8 cellular contexts compared by ENCODE assay signal in the genomic region with DNA sequence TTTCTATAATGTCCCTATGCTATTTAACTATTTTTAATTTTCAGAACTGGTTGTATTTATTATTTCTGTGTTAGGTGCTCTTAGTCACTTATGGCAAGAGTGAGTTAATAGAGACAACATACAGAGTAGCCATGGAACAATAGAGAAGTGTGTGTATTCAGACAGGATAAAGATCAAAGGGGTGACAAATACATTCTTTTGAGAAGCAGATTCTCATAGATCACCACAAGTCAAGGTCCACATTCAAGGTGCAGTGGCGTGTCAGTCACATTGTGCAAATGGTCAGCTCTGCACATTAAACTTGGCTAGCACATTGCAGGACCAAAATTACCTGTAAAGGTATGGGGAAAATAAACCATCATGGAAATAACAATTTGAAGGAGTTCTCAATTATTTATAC.
A peak's percentile ranks its signal among the peaks of the same experiment; 100 is the strongest.
DNase-seq lines count a peak whose midpoint lies in the region; ATAC-seq, FAIRE-seq and TF ChIP-seq lines count a peak whose summit lies in the region.
"Not testable (repeated sequence)": the region's sequence is repeated elsewhere in the genome, so short reads cannot be mapped to it uniquely, and the experiment has no call there.

No MANE protein-coding gene starts in this region.

- not testable (repeated sequence) for H3F3A ChIP-seq in MM.1S (ENCODE audit: insufficient read depth, low read length)

- not testable (repeated sequence) for H2BK120ac ChIP-seq in H1 (replicated peaks; ENCODE audit: low read depth, low read length)

- not testable (repeated sequence) for BruUV-seq in Caco-2 (replicated peaks; lab: Mats Ljungman, UMichigan); HepG2 (replicated peaks; lab: Mats Ljungman, UMichigan)

- H3K4me3 ChIP-seq in Caco-2 (ENCODE audit: low read depth, low read length); MM.1S (ENCODE audit: low read length); H1 (ENCODE audit: extremely low read depth in 1 of 4, insufficient read depth in 2 of 4, low read depth in 3 of 4, low read length in 4 of 4); HepG2 (replicated peaks in 1 of 3; ENCODE audit: insufficient read depth in 1 of 3, low read depth in 2 of 3, low read length in 3 of 3): not testable (repeated sequence)

- not testable (repeated sequence) for H3K4ac ChIP-seq in H1 (replicated peaks; ENCODE audit: insufficient read length, low read depth, low read length)

- not testable (repeated sequence) for H4K5ac ChIP-seq in H1 (ENCODE audit: insufficient read length, low read depth, low read length)

- not testable (repeated sequence) for H4K20me1 ChIP-seq in MM.1S (ENCODE audit: insufficient read depth, low read length); H1 (replicated peaks in 1 of 2; ENCODE audit: control insufficient read depth in 1 of 2, insufficient read depth in 2 of 2, low read length in 2 of 2); HepG2 (ENCODE audit: insufficient read depth, low read length)

- H3K27me3 ChIP-seq in Caco-2 (replicated peaks; ENCODE audit: control insufficient read depth, insufficient read depth, low read length); MM.1S (replicated peaks; ENCODE audit: insufficient read depth, low read length); H1 (replicated peaks in 1 of 4; ENCODE audit: control insufficient read depth in 3 of 4, extremely low read depth in 1 of 4, insufficient read depth in 3 of 4, low read length in 3 of 4); HepG2 (ENCODE audit: control insufficient read depth in 1 of 2, insufficient read depth in 2 of 2, low read length in 2 of 2): not testable (repeated sequence)

- H3K56ac ChIP-seq in H1 (replicated peaks; ENCODE audit: insufficient read length, low read depth, low read length): not testable (repeated sequence)

- not testable (repeated sequence) for TF ChIP-seq RAD21 in H1 (IDR thresholded peaks at IDR 0.05 in 1 of 2, conservative IDR thresholded peaks at IDR 0.05 in 1 of 2; ENCODE audit: low read depth in 2 of 2, low read length in 2 of 2); HepG2 (CRISPR knock-in tag; IDR thresholded peaks at IDR 0.05)

- not testable (repeated sequence) for H3K9me3 ChIP-seq in Caco-2; MM.1S (replicated peaks; ENCODE audit: insufficient read depth, low read length); H1 (ENCODE audit: insufficient read depth in 2 of 2, low read depth in 1 of 2, low read length in 1 of 2); HepG2 (ENCODE audit: low read length)

- WGBS in H1 (ENCODE audit: extremely low coverage in 1 of 2, insufficient coverage in 1 of 2, insufficient read length in 1 of 2, insufficient replicate concordance in 2 of 2, low coverage in 1 of 2, low lambda C conversion rate in 2 of 2, missing lambda C conversion rate in 1 of 2), 2 experiments: 89% methylated on average over 1 of the region's 1 CpG; no CpG with 5 or more reads in 1 of the 2 experiments
- WGBS in HepG2 (ENCODE audit: low lambda C conversion rate): 0% methylated on average over 1 of the region's 1 CpG

- peak; percentile 46 to 55 for DNase-seq in Caco-2
- DNase-seq in GM12891 (ENCODE audit: insufficient read length, low spot score); HTR-8/SVneo (ENCODE audit: insufficient read length, low spot score); H1 (ENCODE audit: low read depth in 1 of 2, low spot score in 2 of 2); urothelium cell line (ENCODE audit: low spot score): not testable (repeated sequence)
- DNase-seq in MM.1S: peak; percentile 5
- peak; percentile 70 for DNase-seq in SW480 (ENCODE audit: low spot score)
- DNase-seq in HepG2 (ENCODE audit: low spot score): peak; percentile 64

- not testable (repeated sequence) for H2BK15ac ChIP-seq in H1 (ENCODE audit: low read length)

- TF ChIP-seq CTCF in Caco-2 (IDR thresholded peaks at IDR 0.05; ENCODE audit: insufficient read depth in 1 of 2, low read depth in 1 of 2, low read length in 1 of 2, severe bottlenecking in 1 of 2, unreplicated experiment in 1 of 2); MM.1S (IDR thresholded peaks at IDR 0.05; ENCODE audit: low read length); H1 (IDR thresholded peaks at IDR 0.05; ENCODE audit: control extremely low read depth in 1 of 3, insufficient read depth in 1 of 3, low read depth in 1 of 3, low read length in 3 of 3); HepG2 (CRISPR knock-in tag; IDR thresholded peaks at IDR 0.05): not testable (repeated sequence)

- H3K23ac ChIP-seq in H1 (ENCODE audit: insufficient read length): not testable (repeated sequence)

- H3K4me2 ChIP-seq in MM.1S (ENCODE audit: low read depth, low read length); H1 (ENCODE audit: insufficient read depth in 1 of 2, low read depth in 2 of 2, low read length in 2 of 2); HepG2 (ENCODE audit: low read depth, low read length): not testable (repeated sequence)

- H3K4me1 Mint-ChIP-seq in Caco-2 (ENCODE audit: low read depth, unreplicated experiment): not testable (repeated sequence)

- not testable (repeated sequence) for H2BK20ac ChIP-seq in H1 (ENCODE audit: low read length)

- H3K79me1 ChIP-seq in H1 (ENCODE audit: low read depth, low read length): not testable (repeated sequence)

- in situ Hi-C loops in HepG2 (cut with HindIII; ENCODE audit: extremely low pct_ligation_motif_present, low pct_unique_long_range_greater_than_20kb): not testable (repeated sequence)

- H2BK5ac ChIP-seq in H1 (ENCODE audit: low read depth, low read length): not testable (repeated sequence)

- not testable (repeated sequence) for H3K9me3 Mint-ChIP-seq in Caco-2 (ENCODE audit: unreplicated experiment)

- not testable (repeated sequence) for H3K18ac ChIP-seq in H1 (ENCODE audit: extremely low read depth, low read length)

- H2BK12ac ChIP-seq in H1 (ENCODE audit: low read depth, low read length): not testable (repeated sequence)

- TF ChIP-seq POLR2A in GM12891 (IDR thresholded peaks at IDR 0.05; ENCODE audit: low read depth, low read length); H1 (IDR thresholded peaks at IDR 0.05; ENCODE audit: control extremely low read depth in 1 of 2, low read depth in 2 of 2, low read length in 2 of 2); HepG2 (IDR thresholded peaks at IDR 0.05; ENCODE audit: insufficient read depth in 1 of 2, low read depth in 2 of 2, low read length in 2 of 2): not testable (repeated sequence)

- ATAC-seq in HepG2: peak; percentile 92

- not testable (repeated sequence) for H3K36me3 Mint-ChIP-seq in Caco-2 (ENCODE audit: insufficient read depth, unreplicated experiment)

- H3K4me3 Mint-ChIP-seq in Caco-2 (ENCODE audit: unreplicated experiment): not testable (repeated sequence)

- H3K4me1 ChIP-seq in Caco-2; MM.1S (ENCODE audit: low read length); H1 (replicated peaks in 1 of 4; ENCODE audit: control insufficient read depth in 3 of 4, insufficient read depth in 4 of 4, low read length in 3 of 4); HepG2 (ENCODE audit: insufficient read depth, low read length): not testable (repeated sequence)

- H3K27ac ChIP-seq in MM.1S (ENCODE audit: low read length); H1 (ENCODE audit: low read depth, low read length); HepG2 (ENCODE audit: extremely low read length, insufficient read depth, low read length): not testable (repeated sequence)

- not testable (repeated sequence) for H3K23me2 ChIP-seq in H1 (ENCODE audit: low read depth, low read length)

- H4K91ac ChIP-seq in H1 (replicated peaks; ENCODE audit: insufficient read length, low read length): not testable (repeated sequence)

- not testable (repeated sequence) for H3K14ac ChIP-seq in H1 (ENCODE audit: insufficient read length)

- H3K9ac ChIP-seq in MM.1S (ENCODE audit: low read length); H1 (replicated peaks in 1 of 4; ENCODE audit: extremely low read depth in 1 of 4, low read depth in 3 of 4, low read length in 3 of 4); HepG2 (ENCODE audit: insufficient read depth, low read depth, low read length): not testable (repeated sequence)

- not testable (repeated sequence) for H3K9me2 ChIP-seq in MM.1S (replicated peaks; ENCODE audit: insufficient read depth, low read length)

- not testable (repeated sequence) for H4K8ac ChIP-seq in H1 (ENCODE audit: extremely low read depth, insufficient read depth, low read length)

- FAIRE-seq in GM12891 (lab: Jason Lieb, UNC) (peak; percentile 5), HTR-8/SVneo (lab: Jason Lieb, UNC) (peak; percentile 80), H1 (lab: Jason Lieb, UNC) (peak; percentile 42), urothelium cell line (lab: Jason Lieb, UNC) (peak; percentile 75)
- not testable (repeated sequence) for FAIRE-seq in HepG2 (lab: Jason Lieb, UNC)

- not testable (repeated sequence) for H3K27ac Mint-ChIP-seq in Caco-2 (ENCODE audit: unreplicated experiment)

- not testable (repeated sequence) for TF ChIP-seq EP300 in H1 (IDR thresholded peaks at IDR 0.05; ENCODE audit: borderline replicate concordance in 1 of 2, low read depth in 2 of 2, low read length in 2 of 2); HepG2 (IDR thresholded peaks at IDR 0.05; ENCODE audit: low read depth in 2 of 2, low read length in 2 of 2); HepG2 (CRISPR knock-in tag; IDR thresholded peaks at IDR 0.05; ENCODE audit: borderline replicate concordance)

- H3K27me3 Mint-ChIP-seq in Caco-2 (ENCODE audit: insufficient read depth, unreplicated experiment): not testable (repeated sequence)

- H3K79me2 ChIP-seq in MM.1S (ENCODE audit: low read length); H1 (ENCODE audit: control insufficient read depth in 1 of 2, insufficient read depth in 2 of 2, low read length in 2 of 2); HepG2 (ENCODE audit: insufficient read depth, low read length): not testable (repeated sequence)

- CTCF ChIA-PET in Caco-2 (lab: Charles Lee); H1 (lab: Charles Lee; ENCODE audit: partially characterized antibody); HepG2 (lab: Yijun Ruan, JAX; ENCODE audit: low intra/inter-chr PET ratio, low total read pairs): not testable (repeated sequence)

- H3K36me3 ChIP-seq in Caco-2 (ENCODE audit: control insufficient read depth, insufficient read depth, low read length); MM.1S (replicated peaks; ENCODE audit: insufficient read depth, low read length); H1 (ENCODE audit: control insufficient read depth in 2 of 4, insufficient read depth in 4 of 4, low read length in 3 of 4); HepG2 (replicated peaks in 1 of 2; ENCODE audit: control insufficient read depth in 1 of 2, insufficient read depth in 2 of 2, low read length in 2 of 2): not testable (repeated sequence)

- POLR2A ChIA-PET in Caco-2 (lab: Charles Lee); H1 (lab: Charles Lee; ENCODE audit: partially characterized antibody); HepG2 (lab: Yijun Ruan, JAX): not testable (repeated sequence)

- not testable (repeated sequence) for H2AFZ ChIP-seq in MM.1S (ENCODE audit: low read length); H1 (ENCODE audit: low read length); HepG2 (ENCODE audit: low read length)

- intact Hi-C loops in Caco-2 (cut with micrococcal nuclease; ENCODE audit: unreplicated experiment); HepG2 (cut with micrococcal nuclease; ENCODE audit: unreplicated experiment): not testable (repeated sequence)

- not testable (repeated sequence) for H2AK5ac ChIP-seq in H1 (ENCODE audit: low read depth, low read length)
